Comparison of ENCODE assay signal across 15 cellular contexts in genomic region chr2:25369439-25369838, GRCh38. TPM values are rescaled to one million over a fixed set of nuclear protein-coding genes. Genes with fewer than 3 reads are reported as not detected.
DNase-seq lines count a peak whose midpoint lies in the region; ATAC-seq, FAIRE-seq and TF ChIP-seq lines count a peak whose summit lies in the region.
"Had no signal": no experiment of that assay in that cellular context is flagged by ENCODE, and none has a peak within 500 bp of the region (broad histone marks: within the 10 kb centered on the region; RNA-seq: fewer than 3 reads in every experiment).

No MANE protein-coding gene starts in this region.

- no peak for TF ChIP-seq RAD21 in HepG2 (CRISPR knock-in tag; IDR thresholded peaks at IDR 0.05)

- TF ChIP-seq POLR2A in HepG2 (IDR thresholded peaks at IDR 0.05; ENCODE audit: insufficient read depth in 1 of 2, low read depth in 2 of 2, low read length in 2 of 2) (no peak), right lobe of liver (IDR thresholded peaks at IDR 0.05) (no peak), spleen (IDR thresholded peaks at IDR 0.05) (no peak)

- H3K27me3 ChIP-seq in HepG2 (ENCODE audit: control insufficient read depth in 1 of 2, insufficient read depth in 2 of 2, low read length in 2 of 2), result peaks cover 9 to 64% of the 10 kb centered on the region in 2 experiments; a peak in 4 of 5 replicates
- H3K27me3 ChIP-seq in right lobe of liver, result no peaks in the 10 kb centered on the region
- no peaks in the 10 kb centered on the region for H3K27me3 ChIP-seq in hepatocyte
- no peaks in the 10 kb centered on the region for H3K27me3 ChIP-seq in spleen (replicated peaks in 1 of 7)

- H3K9ac ChIP-seq in HepG2 (ENCODE audit: insufficient read depth, low read depth, low read length), result no peak overlapping the region

- ATAC-seq in HepG2 (no peak), right lobe of liver (no peak), GM21381 (IDR thresholded peaks at IDR 0.05; ENCODE audit: unreplicated experiment) (no peak)
- ATAC-seq: HCT116, Panc1 had no signal

- no TSS peak for BruUV-seq in HepG2 (replicated peaks; lab: Mats Ljungman, UMichigan)

- H3K9me3 ChIP-seq in HepG2 (ENCODE audit: low read length), result no peaks in the 10 kb centered on the region
- no peaks in the 10 kb centered on the region for H3K9me3 ChIP-seq in right lobe of liver
- H3K9me3 ChIP-seq in hepatocyte (ENCODE audit: low read depth), result no peaks in the 10 kb centered on the region
- H3K9me3 ChIP-seq in spleen, result no peaks in the 10 kb centered on the region

- intact Hi-C loops in HepG2 (cut with micrococcal nuclease; ENCODE audit: unreplicated experiment) (no loop called here), right lobe of liver (cut with DNase I) (no loop called here), spleen (cut with DNase I; ENCODE audit: low total_unique reads) (loop anchor here (10.0 kb wide), 1 partner anchor 155 kb away; no protein-coding TSS in a partner anchor)

- H3K4me1 ChIP-seq in HepG2 (ENCODE audit: insufficient read depth, low read length), result peaks cover 11% of the 10 kb centered on the region
- H3K4me1 ChIP-seq in right lobe of liver, result peaks cover 0 to 7% (median 0%) of the 10 kb centered on the region in 4 donors
- H3K4me1 ChIP-seq in hepatocyte (ENCODE audit: insufficient read depth), result peaks cover 18% of the 10 kb centered on the region
- peaks cover 0 to 3% (median 0%) of the 10 kb centered on the region in 6 donors for H3K4me1 ChIP-seq in spleen

- H3K9me2 ChIP-seq in hepatocyte (replicated peaks; ENCODE audit: insufficient read depth), result no peaks in the 10 kb centered on the region

- TF ChIP-seq EP300 in HepG2 (IDR thresholded peaks at IDR 0.05; ENCODE audit: low read depth in 2 of 2, low read length in 2 of 2) (no peak), HepG2 (CRISPR knock-in tag; IDR thresholded peaks at IDR 0.05; ENCODE audit: borderline replicate concordance) (no peak)

- DNase-seq in HepG2 (ENCODE audit: low spot score), result no peak
- no peak for DNase-seq in right lobe of liver
- no peak for DNase-seq in hepatocyte (ENCODE audit: low spot score)
- DNase-seq in spleen, result peak; percentile 18
- no peak for DNase-seq in G401 (ENCODE audit: low spot score)
- DNase-seq in NK-92 (lab: John Stamatoyannopoulos, UW; ENCODE audit: unreplicated experiment), result no peak
- DNase-seq: NCI-H1092, NCI-H146, NCI-H2081 treated with DMSO at 0.1 percent for 48 hours, NCI-H510A, NCI-H774 had no signal

- 17% methylated on average over 4 of the region's 4 CpGs for WGBS in HepG2 (ENCODE audit: low lambda C conversion rate)
- WGBS in right lobe of liver (ENCODE audit: insufficient coverage, low coverage, low lambda C conversion rate, missing lambda C conversion rate), result 17% methylated on average over 2 of the region's 4 CpGs
- WGBS in hepatocyte (ENCODE audit: low lambda C conversion rate, missing lambda C conversion rate), result 78% methylated on average over 4 of the region's 4 CpGs
- 66 to 81% (median 80%) methylated on average over 4 of the region's 4 CpGs for WGBS in spleen, 5 donors

- H3K4me2 ChIP-seq in HepG2 (ENCODE audit: low read depth, low read length), result no peak overlapping the region
- H3K4me2 ChIP-seq in hepatocyte, result no peak overlapping the region

- CTCF ChIA-PET in HepG2 (lab: Yijun Ruan, JAX; ENCODE audit: low intra/inter-chr PET ratio, low total read pairs), result no interaction called here

- H3K79me2 ChIP-seq in HepG2 (ENCODE audit: insufficient read depth, low read length) (no peaks in the 10 kb centered on the region), hepatocyte (no peaks in the 10 kb centered on the region)

- in situ Hi-C loops in HepG2 (cut with HindIII; ENCODE audit: extremely low pct_ligation_motif_present, low pct_unique_long_range_greater_than_20kb), result no loop called here
- in situ Hi-C loops in G401 (cut with HindIII; ENCODE audit: low sequenced_read_pairs), result no loop called here

- no peak for FAIRE-seq in HepG2 (lab: Jason Lieb, UNC)

- no peak for TF ChIP-seq CTCF in HepG2 (CRISPR knock-in tag; IDR thresholded peaks at IDR 0.05)
- no peak for TF ChIP-seq CTCF in right lobe of liver (IDR thresholded peaks at IDR 0.05)
- no peak for TF ChIP-seq CTCF in hepatocyte (IDR thresholded peaks at IDR 0.05; ENCODE audit: poor library complexity)
- TF ChIP-seq CTCF in spleen (IDR thresholded peaks at IDR 0.05 in 8 of 11, conservative IDR thresholded peaks at IDR 0.05 in 3 of 11), result no peak

- H3K36me3 ChIP-seq in HepG2 (replicated peaks in 1 of 2; ENCODE audit: control insufficient read depth in 1 of 2, insufficient read depth in 2 of 2, low read length in 2 of 2), result no peaks in the 10 kb centered on the region
- no peaks in the 10 kb centered on the region for H3K36me3 ChIP-seq in right lobe of liver
- H3K36me3 ChIP-seq in hepatocyte (replicated peaks; ENCODE audit: insufficient read depth, low read depth), result no peaks in the 10 kb centered on the region
- H3K36me3 ChIP-seq in spleen, result no peaks in the 10 kb centered on the region

- no peak overlapping the region for H2AFZ ChIP-seq in HepG2 (ENCODE audit: low read length)
- no peak overlapping the region for H2AFZ ChIP-seq in hepatocyte

- H4K20me1 ChIP-seq in HepG2 (ENCODE audit: insufficient read depth, low read length) (no peaks in the 10 kb centered on the region), hepatocyte (ENCODE audit: insufficient read depth, poor library complexity, severe bottlenecking) (no peaks in the 10 kb centered on the region)

- H3K27ac ChIP-seq in HepG2 (ENCODE audit: extremely low read length, insufficient read depth, low read length) (no peak overlapping the region), right lobe of liver (no peak overlapping the region), hepatocyte (peak overlapping the region; percentile 92), spleen (no peak overlapping the region)
- H3K27ac ChIP-seq: C4-2B had no signal

- POLR2A ChIA-PET in HepG2 (lab: Yijun Ruan, JAX), result no interaction called here

- no peak overlapping the region for H3K4me3 ChIP-seq in HepG2 (replicated peaks in 1 of 3; ENCODE audit: insufficient read depth in 1 of 3, low read depth in 2 of 3, low read length in 3 of 3)
- H3K4me3 ChIP-seq in right lobe of liver, result no peak overlapping the region
- no peak overlapping the region for H3K4me3 ChIP-seq in hepatocyte
- H3K4me3 ChIP-seq in spleen, result no peak overlapping the region

TF ChIP-seq in HepG2, 621 proteins besides CTCF, POLR2A, EP300 and RAD21:
- TF ChIP-seq ZNF160 (CRISPR knock-in tag; IDR thresholded peaks at IDR 0.05) (no peak), CREB1 (IDR thresholded peaks at IDR 0.05) (peak; percentile 31; the same call in 1 of the 2 replicates), CREB1 (CRISPR knock-in tag; IDR thresholded peaks at IDR 0.05) (no peak), SALL2 (CRISPR knock-in tag; IDR thresholded peaks at IDR 0.05) (no peak), KAT8 (CRISPR knock-in tag; IDR thresholded peaks at IDR 0.05) (no peak), ZNF317 (CRISPR knock-in tag; IDR thresholded peaks at IDR 0.05) (no peak)

RNA-seq across cellular contexts. Expression of gene DNMT3A, which starts 27.7 kb away (rescaled TPM):
- total RNA-seq in HepG2 (2016; rRNA removed; fragmentation: Illumina TruSeq; extraction: Trizol), result 29.1 and 39.4 TPM in 2 replicates
- total RNA-seq in HepG2 (2016; cell fraction: cytosol; rRNA removed; fragmentation: Illumina TruSeq; extraction: Trizol; ENCODE audit: low read depth), result 5.8 and 6.2 TPM in 2 replicates
- total RNA-seq in HepG2 (2016; cell fraction: insoluble cytoplasmic fraction; rRNA removed; fragmentation: Illumina TruSeq; extraction: Trizol), result 31.7 and 35.2 TPM in 2 replicates
- 15.9 and 18.0 TPM in 2 replicates for total RNA-seq in HepG2 (2016; cell fraction: membrane; rRNA removed; fragmentation: Illumina TruSeq; extraction: Trizol)
- total RNA-seq in HepG2 (2016; cell fraction: nucleus; rRNA removed; fragmentation: Illumina TruSeq; extraction: Trizol), result 35.9 and 36.0 TPM in 2 replicates
- 14.7 and 16.4 TPM in 2 replicates for polyA plus RNA-seq in HepG2 (2011; rRNA removed)
- polyA plus RNA-seq in HepG2 (2011; cell fraction: cytosol; rRNA removed), result 10.1 and 10.9 TPM in 2 replicates
- polyA plus RNA-seq in HepG2 (2011; cell fraction: nucleus; rRNA removed), result 45.7 and 53.5 TPM in 2 replicates
- 25.9 and 28.5 TPM in 2 replicates for polyA plus RNA-seq in HepG2 (2012)
- 4.3 and 5.0 TPM in 2 replicates for polyA plus RNA-seq in HepG2 (2016; cell fraction: cytosol; fragmentation: Illumina TruSeq; extraction: Trizol; ENCODE audit: low read depth)
- 43.9 and 48.4 TPM in 2 replicates for polyA plus RNA-seq in HepG2 (2016; cell fraction: insoluble cytoplasmic fraction; fragmentation: Illumina TruSeq; extraction: Trizol; ENCODE audit: low read depth)
- 10.6 and 11.7 TPM in 2 replicates for polyA plus RNA-seq in HepG2 (2016; cell fraction: membrane; fragmentation: Illumina TruSeq; extraction: Trizol; ENCODE audit: low read depth)
- 105 and 111 TPM in 2 replicates for polyA plus RNA-seq in HepG2 (2016; cell fraction: nucleus; fragmentation: Illumina TruSeq; extraction: Trizol; ENCODE audit: insufficient read depth, low read depth)
- 11.0 and 59.1 TPM in 2 replicates for polyA minus RNA-seq in HepG2 (2011; rRNA and poly(A)+ RNA removed; ENCODE audit: low replicate concordance)
- 17.0 and 17.9 TPM in 2 replicates for polyA minus RNA-seq in HepG2 (2011; cell fraction: cytosol; rRNA and poly(A)+ RNA removed)
- polyA minus RNA-seq in HepG2 (2011; cell fraction: nucleus; rRNA and poly(A)+ RNA removed), result 33.1 and 38.8 TPM in 2 replicates
- total RNA-seq in right lobe of liver, result 10 to 100 TPM in 3 of 6 experiments, 1 to 10 TPM in 3; 4.9 to 13.3 (median 9.3) TPM
- 43.8 and 49.5 TPM in 2 replicates for total RNA-seq in hepatocyte
- polyA plus RNA-seq in hepatocyte, result 27.9 and 28.3 TPM in 2 replicates
- 10 to 100 TPM; 28.4 to 64.6 (median 42.0) TPM for total RNA-seq in spleen
- 10 to 100 TPM in 2 of 3 donors, 1 to 10 TPM in 1; 9.0 to 17.1 (median 10.5) TPM for polyA plus RNA-seq in spleen
- total RNA-seq in G401 (2014; rRNA removed; shearing (Covaris generic)), result 11.5 and 11.8 TPM in 2 replicates
